Comparison of ENCODE assay signal across 10 cellular contexts in genomic region chr6:46677314-46677654, GRCh38. TPM values are rescaled to one million over a fixed set of nuclear protein-coding genes. Genes with fewer than 3 reads are reported as not detected.
DNase-seq lines count a peak whose midpoint lies in the region; ATAC-seq and TF ChIP-seq lines count a peak whose summit lies in the region.
"Had no signal": no experiment of that assay in that cellular context is flagged by ENCODE, and none has a peak within 500 bp of the region (broad histone marks: within the 10 kb centered on the region; RNA-seq: fewer than 3 reads in every experiment).

No MANE protein-coding gene starts in this region.

- H4K20me1 ChIP-seq in HCT116 (ENCODE audit: insufficient read depth) = no peaks in the 10 kb centered on the region

- no peak overlapping the region for H3K27ac Mint-ChIP-seq in CD14-positive monocyte
- H3K27ac Mint-ChIP-seq: naive thymus-derived CD4-positive, alpha-beta T cell had no signal

- H3K4me3 ChIP-seq in HCT116 (replicated peaks in 1 of 2; ENCODE audit: low read depth in 1 of 2, low read length in 2 of 2) (no peak overlapping the region), kidney epithelial cell (ENCODE audit: low read depth, low read length) (no peak overlapping the region), heart right ventricle (no peak overlapping the region)

- CTCF ChIA-PET in HCT116 (lab: Charles Lee) = no interaction called here

- 58 to 72% methylated on average over 4 of the region's 4 CpGs for WGBS in heart right ventricle, 2 donors

- H3K9ac ChIP-seq in HCT116 (ENCODE audit: low read length) = no peak overlapping the region

- H3K4me1 Mint-ChIP-seq in CD14-positive monocyte = no peaks in the 10 kb centered on the region
- H3K4me1 Mint-ChIP-seq: naive thymus-derived CD4-positive, alpha-beta T cell had no signal

- TF ChIP-seq CTCF in CD14-positive monocyte (IDR thresholded peaks at IDR 0.05) (peak; percentile 17), HCT116 (IDR thresholded peaks at IDR 0.05 in 2 of 3, conservative IDR thresholded peaks at IDR 0.05 in 1 of 3; ENCODE audit: borderline replicate concordance in 1 of 3, insufficient read depth in 1 of 3, low read depth in 2 of 3, low read length in 2 of 3) (peak in 2 of 3 experiments; percentile 63; a peak in 4 of 6 replicates), kidney epithelial cell (IDR thresholded peaks at IDR 0.05; ENCODE audit: insufficient read depth, low read length, poor library complexity, severe bottlenecking) (peak; percentile 63), heart right ventricle (IDR thresholded peaks at IDR 0.05) (peak in 2 of 9 donors; percentile 15 to 30)

- intact Hi-C loops in CD14-positive monocyte (cut with micrococcal nuclease) = no loop called here
- intact Hi-C loops in HCT116 (cut with micrococcal nuclease) = no loop called here
- intact Hi-C loops in heart right ventricle (cut with DNase I) = no loop called here

- no TSS peak for BruUV-seq in HCT116 (replicated peaks; lab: Mats Ljungman, UMichigan)

- H3K27ac ChIP-seq in HCT116 (ENCODE audit: low read depth, low read length) (no peak overlapping the region), heart right ventricle (no peak overlapping the region)

- DNase-seq in CD14-positive monocyte (ENCODE audit: low spot score) (no peak), HCT116 (ENCODE audit: low read depth, low spot score) (no peak), kidney epithelial cell (ENCODE audit: low read depth) (no peak), COLO668 (lab: John Stamatoyannopoulos, UW; ENCODE audit: unreplicated experiment) (no peak), heart right ventricle (no peak)
- DNase-seq in activated CD8-positive, alpha-beta memory T cell treated with anti-CD3 and anti-CD28 coated beads, Interleukin-2, amount 50 U/mL, for 4 hours = no peak
- DNase-seq: activated CD4-positive, alpha-beta T cell treated with anti-CD3 and anti-CD28 coated beads for 1 hour; naive thymus-derived CD4-positive, alpha-beta T cell had no signal

- H3K4me3 Mint-ChIP-seq in CD14-positive monocyte = no peak overlapping the region
- H3K4me3 Mint-ChIP-seq: naive thymus-derived CD4-positive, alpha-beta T cell had no signal

- H3K9me3 ChIP-seq in HCT116 (ENCODE audit: control insufficient read depth in 1 of 2, insufficient read depth in 1 of 2, low read depth in 1 of 2, low read length in 2 of 2) = no peaks in the 10 kb centered on the region
- H3K9me3 ChIP-seq in heart right ventricle = no peaks in the 10 kb centered on the region

- H3K27me3 Mint-ChIP-seq in CD14-positive monocyte (ENCODE audit: low read depth in 3 of 3) = peaks cover 0 to 4% (median 1%) of the 10 kb centered on the region in 3 donors

- no peaks in the 10 kb centered on the region for H3K9me2 ChIP-seq in HCT116 (ENCODE audit: insufficient read depth)

- H3K4me2 ChIP-seq in HCT116 (ENCODE audit: low read length) = no peak overlapping the region

- H3K79me2 ChIP-seq in HCT116 (ENCODE audit: insufficient read depth, low read length) = no peaks in the 10 kb centered on the region

- H3K4me1 ChIP-seq in HCT116 (ENCODE audit: control insufficient read depth in 1 of 2, insufficient read depth in 2 of 2, low read length in 2 of 2) (no peaks in the 10 kb centered on the region), heart right ventricle (no peaks in the 10 kb centered on the region)

- no peak overlapping the region for H2AFZ ChIP-seq in HCT116 (ENCODE audit: low read depth, low read length, poor library complexity, severe bottlenecking)

- POLR2A ChIA-PET in HCT116 (lab: Charles Lee) = no interaction called here

- no peaks in the 10 kb centered on the region for H3K27me3 ChIP-seq in HCT116 (ENCODE audit: insufficient read depth, low read length)
- no peaks in the 10 kb centered on the region for H3K27me3 ChIP-seq in kidney epithelial cell (ENCODE audit: control insufficient read depth, insufficient read depth, low read length)
- no peaks in the 10 kb centered on the region for H3K27me3 ChIP-seq in heart right ventricle

- no peaks in the 10 kb centered on the region for H3K36me3 Mint-ChIP-seq in CD14-positive monocyte
- H3K36me3 Mint-ChIP-seq: naive thymus-derived CD4-positive, alpha-beta T cell had no signal

- RAD21 ChIA-PET in HCT116 (lab: Charles Lee; ENCODE audit: low non-redundant PET in 1 of 2, low total read pairs in 2 of 2, uncharacterized antibody in 2 of 2, unreplicated experiment in 2 of 2) = no interaction called here

- peaks cover 0 to 3% (median 0%) of the 10 kb centered on the region in 7 donors for H3K9me3 Mint-ChIP-seq in CD14-positive monocyte

- H3K36me3 ChIP-seq in HCT116 (ENCODE audit: control insufficient read depth in 1 of 2, insufficient read depth in 2 of 2, low read length in 2 of 2) = no peaks in the 10 kb centered on the region
- H3K36me3 ChIP-seq in kidney epithelial cell (ENCODE audit: control insufficient read depth, insufficient read depth, low read length) = no peaks in the 10 kb centered on the region
- H3K36me3 ChIP-seq in heart right ventricle = peaks cover 0 to 53% (median 3%) of the 10 kb centered on the region in 9 donors

- no peak for TF ChIP-seq POLR2A in HCT116 (IDR thresholded peaks at IDR 0.05; ENCODE audit: borderline replicate concordance, extremely low read depth, insufficient read depth, insufficient read length)

- peak; percentile 20; the same call in 1 of the 2 replicates for TF ChIP-seq RAD21 in HCT116 (IDR thresholded peaks at IDR 0.05; ENCODE audit: low read depth)

- ATAC-seq in HCT116 (peak; percentile 80), SK-N-SH treated with all-trans-retinoic acid at 6 μM for 48 hours (0 out of 3 replicates have a peak, but pooled peaks have one; percentile 32), heart right ventricle (no peak), GM21367 (IDR thresholded peaks at IDR 0.05; ENCODE audit: unreplicated experiment) (no peak)
- ATAC-seq: naive thymus-derived CD4-positive, alpha-beta T cell had no signal

TF ChIP-seq in HCT116, 20 proteins besides CTCF, POLR2A, EP300 and RAD21:
- TF ChIP-seq ZFX (IDR thresholded peaks at IDR 0.05) = no peak
- TF ChIP-seq EZH2phosphoT487 (IDR thresholded peaks at IDR 0.05; ENCODE audit: borderline replicate concordance) = no peak
- TF ChIP-seq CEBPB (IDR thresholded peaks at IDR 0.05; ENCODE audit: low read depth) = no peak
- no peak for TF ChIP-seq YY1 (IDR thresholded peaks at IDR 0.05; ENCODE audit: extremely low read depth, insufficient replicate concordance, low read depth, low read length)

TF ChIP-seq in SK-N-SH treated with all-trans-retinoic acid at 6 μM for 48 hours, 23 proteins besides CTCF, POLR2A, EP300 and RAD21 (continues in another document):
- TF ChIP-seq TSHZ2 (CRISPR knock-in tag; IDR thresholded peaks at IDR 0.05) = no peak
- TF ChIP-seq RARB (CRISPR knock-in tag; IDR thresholded peaks at IDR 0.05) = no peak

RNA-seq across cellular contexts. Expression of gene TDRD6, which starts 10.4 kb away (rescaled TPM):
- under 1 TPM; 0.29 to 0.94 TPM for polyA plus RNA-seq in CD14-positive monocyte
- 0.57 TPM for total RNA-seq in HCT116 (2021; ENCODE audit: unreplicated experiment)
- 0.05 and 0.10 TPM in 2 replicates for polyA plus RNA-seq in HCT116 (2012)
- total RNA-seq in kidney epithelial cell = 0.08 TPM in 1 of 2 replicates, not detected in the other
- 1 to 10 TPM in 1 of 10 donors, under 1 TPM in 9; 0.20 to 1.3 (median 0.54) TPM for total RNA-seq in heart right ventricle
- polyA plus RNA-seq in heart right ventricle = 1 to 10 TPM in 1 of 2 donors, under 1 TPM in 1; 0.10 to 1.4 TPM
- polyA plus RNA-seq: naive thymus-derived CD4-positive, alpha-beta T cell had no signal

RNA-seq across cellular contexts. Expression of gene SLC25A27, which starts 24.5 kb away (rescaled TPM):
- polyA plus RNA-seq in CD14-positive monocyte = under 1 TPM in 1 of 2 donors, not detected in 1; 0.34 TPM
- 10.7 TPM for total RNA-seq in HCT116 (2021; ENCODE audit: unreplicated experiment)
- 6.3 and 7.4 TPM in 2 replicates for polyA plus RNA-seq in HCT116 (2012)
- total RNA-seq in kidney epithelial cell = 0.68 and 6.9 TPM in 2 replicates
- total RNA-seq in heart right ventricle = 10 to 100 TPM in 8 of 10 donors, 1 to 10 TPM in 2; 8.4 to 20.3 (median 13.9) TPM
- polyA plus RNA-seq in heart right ventricle = 10 to 100 TPM in 1 of 2 donors, 1 to 10 TPM in 1; 5.8 to 82.7 TPM

RNA-seq across cellular contexts. Expression of gene CYP39A1, which starts 24.7 kb away (rescaled TPM):
- polyA plus RNA-seq in CD14-positive monocyte (not detected), heart right ventricle (1 to 10 TPM; 2.9 to 4.0 TPM)
- total RNA-seq in HCT116 (2021; ENCODE audit: unreplicated experiment) (0.54 TPM), kidney epithelial cell (0.14 and 0.29 TPM in 2 replicates), heart right ventricle (1 to 10 TPM; 4.1 to 7.5 (median 4.7) TPM)
- polyA plus RNA-seq in HCT116 (2012) = 0.31 and 0.53 TPM in 2 replicates
- total RNA-seq: naive thymus-derived CD4-positive, alpha-beta T cell had no signal
- polyA plus RNA-seq: naive thymus-derived CD4-positive, alpha-beta T cell had no signal

RNA-seq across cellular contexts. Expression of gene PLA2G7, which starts 57.9 kb away (rescaled TPM):
- 10 to 100 TPM; 24.4 to 53.5 TPM for polyA plus RNA-seq in CD14-positive monocyte
- 2.8 TPM for total RNA-seq in HCT116 (2021; ENCODE audit: unreplicated experiment)
- polyA plus RNA-seq in HCT116 (2012) = 1.1 and 1.8 TPM in 2 replicates
- total RNA-seq in kidney epithelial cell = 1.1 and 1.7 TPM in 2 replicates
- 1 to 10 TPM in 1 of 10 donors, under 1 TPM in 3, not detected in 6; 0.12 to 4.0 (median 0.25) TPM for total RNA-seq in heart right ventricle
- polyA plus RNA-seq in heart right ventricle = under 1 TPM; 0.12 to 0.29 TPM
- polyA plus RNA-seq: naive thymus-derived CD4-positive, alpha-beta T cell had no signal

Comparison
In these comparisons a context has a peak if more than half of its experiments do, and no peak if none do; other contexts are left out.
1. ATAC-seq: peak in HCT116 (single experiment) and SK-N-SH treated with all-trans-retinoic acid at 6 μM for 48 hours (single experiment); none in heart right ventricle (0 of 8) and GM21367 (single experiment).